In genomic region chr22:32850591-32851517, GRCh38 we compare ENCODE assay signal across 13 cellular contexts. TPM values are rescaled to one million over a fixed set of nuclear protein-coding genes. Genes with fewer than 3 reads are reported as not detected.
DNase-seq lines count a peak whose midpoint lies in the region; ATAC-seq and TF ChIP-seq lines count a peak whose summit lies in the region.
"Had no signal": no experiment of that assay in that cellular context is flagged by ENCODE, and none has a peak within 500 bp of the region (broad histone marks: within the 10 kb centered on the region; RNA-seq: fewer than 3 reads in every experiment).

No MANE protein-coding gene starts in this region.

- H3K4me3 Mint-ChIP-seq in Calu3 (ENCODE audit: low read depth, unreplicated experiment) = no peak overlapping the region
- no peak overlapping the region for H3K4me3 Mint-ChIP-seq in activated CD8-positive, alpha-beta memory T cell treated with anti-CD3 and anti-CD28 coated beads, Interleukin-2, amount 10 ng/mL, durations not matched to agents 7 days and 5 days
- H3K4me3 Mint-ChIP-seq: CD4-positive, alpha-beta memory T cell had no signal

- no peak overlapping the region for H3K4me3 ChIP-seq in adipocyte (ENCODE audit: low read length)
- H3K4me3 ChIP-seq in gastroesophageal sphincter = no peak overlapping the region
- H3K4me3 ChIP-seq in H7 (ENCODE audit: insufficient read depth, low read depth, low read length) = no peak overlapping the region
- H3K4me3 ChIP-seq: SK-N-MC had no signal

- H3K4me1 ChIP-seq in adipocyte (ENCODE audit: control insufficient read depth, insufficient read depth, low read length) = peaks cover 67% of the 10 kb centered on the region
- peaks cover 48 to 100% (median 63%) of the 10 kb centered on the region in 3 donors for H3K4me1 ChIP-seq in gastroesophageal sphincter

- H3K27ac Mint-ChIP-seq in Calu3 (ENCODE audit: unreplicated experiment) = no peak overlapping the region
- H3K27ac Mint-ChIP-seq in activated CD8-positive, alpha-beta memory T cell treated with anti-CD3 and anti-CD28 coated beads, Interleukin-2, amount 10 ng/mL, durations not matched to agents 7 days and 5 days = no peak overlapping the region
- H3K27ac Mint-ChIP-seq: CD4-positive, alpha-beta memory T cell had no signal

- 40 to 70% methylated on average over 2 to 5 of the region's 11 CpGs for WGBS in gastroesophageal sphincter (ENCODE audit: low coverage in 1 of 2), 2 donors

- BruUV-seq in Calu3 (replicated peaks; lab: Mats Ljungman, UMichigan) = no TSS peak

- DNase-seq in adipocyte (ENCODE audit: low read depth) = peak; percentile 48
- DNase-seq in mucosa of gallbladder (ENCODE audit: low spot score) = peak; percentile 80
- peak; percentile 69 for DNase-seq in superior temporal gyrus (ENCODE audit: extremely low spot score)
- no peak for DNase-seq in H7
- DNase-seq in stimulated activated CD8-positive, alpha-beta memory T cell treated with anti-CD3 and anti-CD28 coated beads, Interleukin-4, amount 100 ng/mL, for 48 hours = no peak
- DNase-seq in Calu3 = no peak
- no peak for DNase-seq in activated CD8-positive, alpha-beta memory T cell treated with anti-CD3 and anti-CD28 coated beads, Interleukin-2, amount 10 ng/mL, durations not matched to agents 7 days and 5 days
- DNase-seq: activated gamma-delta T cell treated with Interleukin-2 at 50 U/mL for 16 hours; CD4-positive, alpha-beta memory T cell; effector memory CD4-positive, alpha-beta T cell; NCI-H774 had no signal

- no peaks in the 10 kb centered on the region for H3K36me3 Mint-ChIP-seq in Calu3 (ENCODE audit: insufficient read depth, unreplicated experiment)
- H3K36me3 Mint-ChIP-seq in activated CD8-positive, alpha-beta memory T cell treated with anti-CD3 and anti-CD28 coated beads, Interleukin-2, amount 10 ng/mL, durations not matched to agents 7 days and 5 days = no peaks in the 10 kb centered on the region
- H3K36me3 Mint-ChIP-seq: CD4-positive, alpha-beta memory T cell had no signal

- H3K4me1 Mint-ChIP-seq in Calu3 (ENCODE audit: low read depth, unreplicated experiment) = no peaks in the 10 kb centered on the region
- H3K4me1 Mint-ChIP-seq in activated CD8-positive, alpha-beta memory T cell treated with anti-CD3 and anti-CD28 coated beads, Interleukin-2, amount 10 ng/mL, durations not matched to agents 7 days and 5 days = no peaks in the 10 kb centered on the region
- H3K4me1 Mint-ChIP-seq: CD4-positive, alpha-beta memory T cell had no signal

- H3K9me3 Mint-ChIP-seq in Calu3 (ENCODE audit: low read depth, unreplicated experiment) = no peaks in the 10 kb centered on the region
- H3K9me3 Mint-ChIP-seq in activated CD8-positive, alpha-beta memory T cell treated with anti-CD3 and anti-CD28 coated beads, Interleukin-2, amount 10 ng/mL, durations not matched to agents 7 days and 5 days (ENCODE audit: low read depth) = no peaks in the 10 kb centered on the region
- H3K9me3 Mint-ChIP-seq: CD4-positive, alpha-beta memory T cell had no signal

- H3K27ac ChIP-seq in gastroesophageal sphincter = peak overlapping the region; percentile 73 to 92 (median 86)
- H3K27ac ChIP-seq: SK-N-MC had no signal

- peak in 1 of 4 experiments; percentile 2 for TF ChIP-seq CTCF in gastroesophageal sphincter (IDR thresholded peaks at IDR 0.05)
- TF ChIP-seq CTCF in Calu3 (IDR thresholded peaks at IDR 0.05; ENCODE audit: unreplicated experiment) = no peak

- H3K9ac ChIP-seq in adipocyte (ENCODE audit: low read length) = peak overlapping the region; percentile 61

- no peak for TF ChIP-seq EP300 in gastroesophageal sphincter (IDR thresholded peaks at IDR 0.05)

- no peak for TF ChIP-seq POLR2A in gastroesophageal sphincter (IDR thresholded peaks at IDR 0.05)

- ATAC-seq in gastroesophageal sphincter = peak; percentile 84
- no peak for ATAC-seq in activated CD8-positive, alpha-beta memory T cell treated with anti-CD3 and anti-CD28 coated beads, Interleukin-2, amount 10 ng/mL, durations not matched to agents 7 days and 5 days

- peaks cover 65% of the 10 kb centered on the region for H3K36me3 ChIP-seq in adipocyte (ENCODE audit: control insufficient read depth, insufficient read depth, low read length, severe bottlenecking)
- H3K36me3 ChIP-seq in gastroesophageal sphincter = peaks cover 0 to 46% of the 10 kb centered on the region in 2 donors
- peaks cover 1% of the 10 kb centered on the region; the same call in 1 of the 2 replicates for H3K36me3 ChIP-seq in H7 (replicated peaks; ENCODE audit: control insufficient read depth, insufficient read depth, low read length)

- peaks cover 21% of the 10 kb centered on the region for H3K27me3 Mint-ChIP-seq in Calu3 (ENCODE audit: unreplicated experiment)
- H3K27me3 Mint-ChIP-seq in activated CD8-positive, alpha-beta memory T cell treated with anti-CD3 and anti-CD28 coated beads, Interleukin-2, amount 10 ng/mL, durations not matched to agents 7 days and 5 days = no peaks in the 10 kb centered on the region

- H3K27me3 ChIP-seq in adipocyte (replicated peaks; ENCODE audit: control insufficient read depth, insufficient read depth, low read length) (no peaks in the 10 kb centered on the region), gastroesophageal sphincter (no peaks in the 10 kb centered on the region), H7 (ENCODE audit: control insufficient read depth, insufficient read depth, low read length) (no peaks in the 10 kb centered on the region)

- CTCF ChIA-PET in Calu3 (lab: Charles Lee) = no interaction called here
- CTCF ChIA-PET in activated CD8-positive, alpha-beta memory T cell treated with anti-CD3 and anti-CD28 coated beads, Interleukin-2, amount 10 ng/mL, durations not matched to agents 7 days and 5 days (lab: Charles Lee) = no interaction called here

- H3K9me3 ChIP-seq in adipocyte (ENCODE audit: control insufficient read depth, low read length) = no peaks in the 10 kb centered on the region
- no peaks in the 10 kb centered on the region for H3K9me3 ChIP-seq in gastroesophageal sphincter

- intact Hi-C loops in Calu3 (cut with micrococcal nuclease; ENCODE audit: unreplicated experiment) = no loop called here

RNA-seq across cellular contexts. Expression of gene TIMP3, which starts 49.3 kb away (rescaled TPM):
- total RNA-seq in gastroesophageal sphincter (100 to 1,000 TPM; 560 to 818 (median 738) TPM), mucosa of gallbladder (180 TPM), Calu3 (2022) (9.1 and 12.3 TPM in 2 replicates)
- total RNA-seq in H7 (2014; rRNA removed; shearing (Covaris generic)) = 5.0 and 6.7 TPM in 2 replicates
- total RNA-seq in activated CD8-positive, alpha-beta memory T cell treated with anti-CD3 and anti-CD28 coated beads, Interleukin-2, amount 10 ng/mL, durations not matched to agents 7 days and 5 days = not detected

Comparison
In these comparisons a context has a peak if more than half of its experiments do, and no peak if none do; other contexts are left out.
1. DNase-seq: peak in adipocyte (single experiment), mucosa of gallbladder (single experiment) and superior temporal gyrus (single experiment); none in H7 (single experiment), stimulated activated CD8-positive, alpha-beta memory T cell treated with anti-CD3 and anti-CD28 coated beads, Interleukin-4, amount 100 ng/mL, for 48 hours (single experiment), Calu3 (single experiment) and activated CD8-positive, alpha-beta memory T cell treated with anti-CD3 and anti-CD28 coated beads, Interleukin-2, amount 10 ng/mL, durations not matched to agents 7 days and 5 days (single experiment).
2. RNA of gene TIMP3, which starts 49.3 kb away (total RNA-seq): 560 to 818 TPM in gastroesophageal sphincter and 180 TPM in mucosa of gallbladder (single experiment); 9.1 to 12.3 TPM in Calu3, 5.0 to 6.7 TPM in H7 and not detected in activated CD8-positive, alpha-beta memory T cell treated with anti-CD3 and anti-CD28 coated beads, Interleukin-2, amount 10 ng/mL, durations not matched to agents 7 days and 5 days; every median in the first group is over 10 times any median in the second.